ENCODE assay signal across 20 cellular contexts in genomic region chr10:1103551-1103950, GRCh38. TPM values are rescaled to one million over a fixed set of nuclear protein-coding genes. Genes with fewer than 3 reads are reported as not detected.
DNase-seq lines count a peak whose midpoint lies in the region; ATAC-seq, FAIRE-seq and TF ChIP-seq lines count a peak whose summit lies in the region.
"Had no signal": no experiment of that assay in that cellular context is flagged by ENCODE, and none has a peak within 500 bp of the region (broad histone marks: within the 10 kb centered on the region; RNA-seq: fewer than 3 reads in every experiment).

No MANE protein-coding gene starts in this region.

- BruUV-seq in IMR-90 (replicated peaks; lab: Mats Ljungman, UMichigan) = no TSS peak

- dilution Hi-C loops in IMR-90 (cut with HindIII; ENCODE audit: low sequenced_read_pairs, unreplicated experiment) = no loop called here

- peaks cover 24% of the 10 kb centered on the region for H3K36me3 Mint-ChIP-seq in activated naive CD4-positive, alpha-beta T cell treated with anti-CD3 and anti-CD28 coated beads, Interleukin-2, amount 50 U/mL, for 24 hours
- peaks cover 7 to 47% of the 10 kb centered on the region in 2 donors for H3K36me3 Mint-ChIP-seq in activated naive CD4-positive, alpha-beta T cell treated with anti-CD3 and anti-CD28 coated beads, Interleukin-2, amount 50 U/mL, for 72 hours
- peaks cover 72% of the 10 kb centered on the region for H3K36me3 Mint-ChIP-seq in endothelial cell (ENCODE audit: low read depth, unreplicated experiment)

- no peak overlapping the region for H3K23ac ChIP-seq in IMR-90 (ENCODE audit: low read depth, low read length)

- H3K9me3 Mint-ChIP-seq in activated naive CD4-positive, alpha-beta T cell treated with anti-CD3 and anti-CD28 coated beads, Interleukin-2, amount 50 U/mL, for 24 hours = no peaks in the 10 kb centered on the region
- no peaks in the 10 kb centered on the region for H3K9me3 Mint-ChIP-seq in activated naive CD4-positive, alpha-beta T cell treated with anti-CD3 and anti-CD28 coated beads, Interleukin-2, amount 50 U/mL, for 72 hours
- H3K9me3 Mint-ChIP-seq in endothelial cell (ENCODE audit: unreplicated experiment) = no peaks in the 10 kb centered on the region
- H3K9me3 Mint-ChIP-seq: HFFc6, IgD-negative memory B cell had no signal

- H3K79me1 ChIP-seq in IMR-90 (ENCODE audit: low read depth in 1 of 2, low read length in 2 of 2) = peaks cover 19 to 35% of the 10 kb centered on the region in 2 experiments

- no peak overlapping the region for H3K9ac ChIP-seq in IMR-90 (ENCODE audit: low read depth, low read length)
- H3K9ac ChIP-seq: BLaER1 treated with 17β-estradiol and CSF1 and Interleukin-3, amounts not matched to agents 10 nM and 100 nM had no signal

- in situ Hi-C loops in IMR-90 (cut with MboI; ENCODE audit: low sequenced_read_pairs) = no loop called here

- no peak for TF ChIP-seq POLR2A in IMR-90 (IDR thresholded peaks at IDR 0.05; ENCODE audit: low read depth, low read length)

- TF ChIP-seq RAD21 in IMR-90 (IDR thresholded peaks at IDR 0.05; ENCODE audit: low read length) = no peak

- H4K8ac ChIP-seq in IMR-90 (ENCODE audit: low read depth in 2 of 2, low read length in 2 of 2) = no peak overlapping the region

- H3K9me1 ChIP-seq in IMR-90 (ENCODE audit: insufficient read depth, low read length) = peaks cover 13% of the 10 kb centered on the region

- ATAC-seq in activated naive CD4-positive, alpha-beta T cell treated with anti-CD3 and anti-CD28 coated beads, Interleukin-2, amount 50 U/mL, for 72 hours = no peak
- ATAC-seq in IMR-90 (ENCODE audit: low read depth) (no peak), GM21423 (IDR thresholded peaks at IDR 0.05; ENCODE audit: unreplicated experiment) (no peak)
- ATAC-seq: HCT116 had no signal

- POLR2A ChIA-PET in IMR-90 (lab: Charles Lee; ENCODE audit: unreplicated experiment) = no interaction called here

- H3K4me2 ChIP-seq in IMR-90 (ENCODE audit: low read depth, low read length) = no peak overlapping the region
- H3K4me2 ChIP-seq: BLaER1 treated with 17β-estradiol and CSF1 and Interleukin-3, amounts not matched to agents 10 nM and 100 nM had no signal

- H2AFZ ChIP-seq in IMR-90 (replicated peaks; ENCODE audit: low read length, poor library complexity) = no peak overlapping the region

- no peak overlapping the region for H3K27ac ChIP-seq in IMR-90 (ENCODE audit: insufficient read depth, low read length)
- H3K27ac ChIP-seq: BLaER1 treated with 17β-estradiol and CSF1 and Interleukin-3, amounts not matched to agents 10 nM and 100 nM had no signal

- 97% methylated on average over 6 of the region's 18 CpGs; no CpG with 5 or more reads in 1 of the 2 experiments for WGBS in IMR-90 (ENCODE audit: extremely low coverage in 2 of 2, insufficient read length in 1 of 2), 2 experiments

- peak overlapping the region; percentile 56 for H3K27ac Mint-ChIP-seq in activated naive CD4-positive, alpha-beta T cell treated with anti-CD3 and anti-CD28 coated beads, Interleukin-2, amount 50 U/mL, for 24 hours
- peak overlapping the region in 1 of 2 donors; percentile 56 for H3K27ac Mint-ChIP-seq in activated naive CD4-positive, alpha-beta T cell treated with anti-CD3 and anti-CD28 coated beads, Interleukin-2, amount 50 U/mL, for 72 hours
- no peak overlapping the region for H3K27ac Mint-ChIP-seq in endothelial cell (ENCODE audit: unreplicated experiment)
- H3K27ac Mint-ChIP-seq: B cell, IgD-negative memory B cell had no signal

- H3K4me3 Mint-ChIP-seq in activated naive CD4-positive, alpha-beta T cell treated with anti-CD3 and anti-CD28 coated beads, Interleukin-2, amount 50 U/mL, for 24 hours = no peak overlapping the region
- H3K4me3 Mint-ChIP-seq in endothelial cell (ENCODE audit: unreplicated experiment) = peak overlapping the region; percentile 7
- H3K4me3 Mint-ChIP-seq: B cell, HFFc6, IgD-negative memory B cell had no signal

- no peak overlapping the region for H2BK20ac ChIP-seq in IMR-90 (ENCODE audit: low read depth, low read length)

- H2AK9ac ChIP-seq in IMR-90 (replicated peaks; ENCODE audit: low read depth, low read length, poor library complexity) = peak overlapping the region; percentile 58

- H3K4me3 ChIP-seq in IMR-90 (ENCODE audit: insufficient read depth, low read depth, low read length) = no peak overlapping the region
- H3K4me3 ChIP-seq: BLaER1 treated with 17β-estradiol and CSF1 and Interleukin-3, amounts not matched to agents 10 nM and 100 nM had no signal

- H3K9me3 ChIP-seq in IMR-90 (ENCODE audit: control insufficient read depth, insufficient read depth, low read length) = no peaks in the 10 kb centered on the region
- H3K9me3 ChIP-seq: BLaER1 treated with 17β-estradiol and CSF1 and Interleukin-3, amounts not matched to agents 10 nM and 100 nM; Caco-2 had no signal

- intact Hi-C loops in IMR-90 (cut with micrococcal nuclease) = no loop called here

- TF ChIP-seq CTCF in IMR-90 (conservative IDR thresholded peaks at IDR 0.05; ENCODE audit: low read depth, low read length) (no peak), endothelial cell (IDR thresholded peaks at IDR 0.05; ENCODE audit: unreplicated experiment) (no peak)

- H2BK120ac ChIP-seq in IMR-90 (ENCODE audit: low read depth, low read length) = no peak overlapping the region

- no peak for DNase-seq in activated naive CD4-positive, alpha-beta T cell treated with anti-CD3 and anti-CD28 coated beads, Interleukin-2, amount 50 U/mL, for 72 hours (ENCODE audit: low spot score in 2 of 2)
- DNase-seq in IMR-90 = no peak
- DNase-seq in endothelial cell (ENCODE audit: low spot score) = no peak
- DNase-seq in NCI-H2196 treated with DMSO at 0.1 percent for 48 hours (lab: John Stamatoyannopoulos, UW; ENCODE audit: unreplicated experiment) = no peak
- no peak for DNase-seq in urothelium cell line (ENCODE audit: low spot score)
- DNase-seq: GOT3, H7, HFFc6 had no signal

- H3K27me3 ChIP-seq in IMR-90 (ENCODE audit: control insufficient read depth, insufficient read depth, low read length) = no peaks in the 10 kb centered on the region
- H3K27me3 ChIP-seq: BLaER1 treated with 17β-estradiol and CSF1 and Interleukin-3, amounts not matched to agents 10 nM and 100 nM had no signal

- H4K20me1 ChIP-seq in IMR-90 (ENCODE audit: insufficient read depth, low read length) = peaks cover 14% of the 10 kb centered on the region; the same call in 1 of the 2 replicates

- H4K5ac ChIP-seq in IMR-90 (ENCODE audit: low read depth, low read length) = no peak overlapping the region

- H3K4me1 ChIP-seq in IMR-90 (ENCODE audit: control insufficient read depth, insufficient read depth, low read length) = peaks cover 2% of the 10 kb centered on the region
- H3K4me1 ChIP-seq: Caco-2 had no signal

- H4K91ac ChIP-seq in IMR-90 (ENCODE audit: insufficient read depth, low read depth, low read length) = no peak overlapping the region

- H3K36me3 ChIP-seq in IMR-90 (ENCODE audit: control insufficient read depth, insufficient read depth, low read length) = peaks cover 43% of the 10 kb centered on the region

- no peak overlapping the region; the same call in 1 of the 2 replicates for H2AK5ac ChIP-seq in IMR-90 (ENCODE audit: low read depth, low read length)

- H3K4ac ChIP-seq in IMR-90 (ENCODE audit: low read depth, low read length) = no peak overlapping the region

- FAIRE-seq in urothelium cell line (lab: Jason Lieb, UNC) = no peak
- FAIRE-seq: D721Med, G401.6, GM12891, GM19239, HTR-8/SVneo had no signal

- H3K56ac ChIP-seq in IMR-90 (ENCODE audit: extremely low read depth, insufficient read depth, low read length) = no peak overlapping the region

- no peak overlapping the region for H3K14ac ChIP-seq in IMR-90 (replicated peaks; ENCODE audit: low read depth, low read length)

- peaks cover 45% of the 10 kb centered on the region for H3K4me1 Mint-ChIP-seq in activated naive CD4-positive, alpha-beta T cell treated with anti-CD3 and anti-CD28 coated beads, Interleukin-2, amount 50 U/mL, for 24 hours
- peaks cover 17% of the 10 kb centered on the region for H3K4me1 Mint-ChIP-seq in endothelial cell (ENCODE audit: unreplicated experiment)
- H3K4me1 Mint-ChIP-seq: B cell had no signal

- no peaks in the 10 kb centered on the region for H3K27me3 Mint-ChIP-seq in activated naive CD4-positive, alpha-beta T cell treated with anti-CD3 and anti-CD28 coated beads, Interleukin-2, amount 50 U/mL, for 24 hours
- peaks cover 9% of the 10 kb centered on the region for H3K27me3 Mint-ChIP-seq in endothelial cell (ENCODE audit: unreplicated experiment)
- H3K27me3 Mint-ChIP-seq: B cell had no signal

- CTCF ChIA-PET in IMR-90 (lab: Yijun Ruan, JAX) = interaction anchor here (0.6 kb wide), 1 partner anchor 209 kb away, joined by 3 read pairs; no protein-coding TSS in a partner anchor

- H2BK5ac ChIP-seq in IMR-90 (ENCODE audit: low read depth, low read length, poor library complexity, severe bottlenecking) = no peak overlapping the region

- H3K18ac ChIP-seq in IMR-90 (ENCODE audit: low read depth, low read length) = no peak overlapping the region

- no peak overlapping the region for H2BK15ac ChIP-seq in IMR-90 (ENCODE audit: low read depth, low read length)

TF ChIP-seq in IMR-90, 13 proteins besides CTCF, POLR2A, EP300 and RAD21:
- TF ChIP-seq MXI1 (IDR thresholded peaks at IDR 0.05; ENCODE audit: borderline replicate concordance, low read depth, low read length) = no peak
- TF ChIP-seq BHLHE40 (IDR thresholded peaks at IDR 0.05; ENCODE audit: low read depth, low read length) = no peak
- no peak for TF ChIP-seq RCOR1 (IDR thresholded peaks at IDR 0.05; ENCODE audit: insufficient replicate concordance, low read length)

RNA-seq across cellular contexts. Expression of gene WDR37, which starts 47.4 kb away (rescaled TPM):
- 10 to 100 TPM; 21.2 to 31.5 TPM for total RNA-seq in activated naive CD4-positive, alpha-beta T cell treated with anti-CD3 and anti-CD28 coated beads, Interleukin-2, amount 50 U/mL, for 72 hours
- total RNA-seq in IMR-90 (2012; rRNA removed) = 12.7 and 16.4 TPM in 2 replicates
- polyA plus RNA-seq in IMR-90 (2012; rRNA removed) = 14.0 and 14.5 TPM in 2 replicates
- polyA plus RNA-seq in IMR-90 (2012; cell fraction: cytosol; rRNA removed) = 9.0 and 12.3 TPM in 2 replicates
- polyA plus RNA-seq in IMR-90 (2012; cell fraction: nucleus; rRNA removed; ENCODE audit: low replicate concordance) = 26.3 and 32.3 TPM in 2 replicates
- total RNA-seq in endothelial cell (ENCODE audit: unreplicated experiment) = 32.6 TPM

RNA-seq across cellular contexts. Expression of gene IDI1, which starts 54.6 kb away (rescaled TPM):
- total RNA-seq in activated naive CD4-positive, alpha-beta T cell treated with anti-CD3 and anti-CD28 coated beads, Interleukin-2, amount 50 U/mL, for 72 hours = 10 to 100 TPM; 52.6 to 81.1 TPM
- total RNA-seq in IMR-90 (2012; rRNA removed) = 27.4 and 45.8 TPM in 2 replicates
- polyA plus RNA-seq in IMR-90 (2012; rRNA removed) = 23.9 and 27.3 TPM in 2 replicates
- 4.1 and 6.3 TPM in 2 replicates for polyA plus RNA-seq in IMR-90 (2012; cell fraction: cytosol; rRNA removed)
- polyA plus RNA-seq in IMR-90 (2012; cell fraction: nucleus; rRNA removed; ENCODE audit: low replicate concordance) = 13.7 and 128 TPM in 2 replicates
- 52.7 TPM for total RNA-seq in endothelial cell (ENCODE audit: unreplicated experiment)
